28 cellular contexts compared by ENCODE assay signal in genomic region chr7:157821959-157822687, GRCh38.
"Had no signal": no experiment of that assay in that cellular context is flagged by ENCODE, and none has a peak within 500 bp of the region (broad histone marks: within the 10 kb centered on the region; RNA-seq: fewer than 3 reads in every experiment).

No MANE protein-coding gene starts in this region.

- H3K4me1 ChIP-seq: colonic mucosa, esophagus muscularis mucosa, esophagus squamous epithelium, foreskin keratinocyte, gastrocnemius medialis, gastroesophageal sphincter, heart left ventricle, heart right ventricle had no signal

- H3K27ac ChIP-seq: colonic mucosa, coronary artery, dorsolateral prefrontal cortex, epithelial cell of prostate, esophagus muscularis mucosa, esophagus squamous epithelium, foreskin keratinocyte, gastrocnemius medialis, gastroesophageal sphincter, heart left ventricle, heart right ventricle had no signal

- H3K4me3 ChIP-seq: colonic mucosa, coronary artery, dorsolateral prefrontal cortex, esophagus muscularis mucosa, esophagus squamous epithelium, gastrocnemius medialis, gastroesophageal sphincter, heart left ventricle, heart right ventricle had no signal

- H3K27me3 Mint-ChIP-seq: dendritic cell treated with granulocyte-macrophage colony-stimulating factor and Interleukin-4, amounts not matched to agents 40 ng/mL and 50 ng/mL, for 4 days had no signal

- ATAC-seq: esophagus mucosa, foreskin keratinocyte, gastrocnemius medialis, gastroesophageal sphincter, heart left ventricle, heart right ventricle had no signal

- H3K9me3 ChIP-seq: colonic mucosa, esophagus muscularis mucosa, esophagus squamous epithelium, gastrocnemius medialis, gastroesophageal sphincter, heart left ventricle, heart right ventricle had no signal

- H3K27ac Mint-ChIP-seq: dendritic cell treated with granulocyte-macrophage colony-stimulating factor and Interleukin-4, amounts not matched to agents 40 ng/mL and 50 ng/mL, for 4 days; endodermal cell had no signal

- H3K4me3 Mint-ChIP-seq: dendritic cell treated with granulocyte-macrophage colony-stimulating factor and Interleukin-4, amounts not matched to agents 40 ng/mL and 50 ng/mL, for 4 days; endodermal cell had no signal

- DNase-seq: colonic mucosa; cortex of kidney; dermis blood vessel endothelial cell; dorsolateral prefrontal cortex; effector CD4-positive, alpha-beta T cell; effector CD8-positive, alpha-beta T cell; effector memory CD4-positive, alpha-beta T cell; endodermal cell; erythroblast; esophagus squamous epithelium; foreskin fibroblast; foreskin keratinocyte; foreskin melanocyte; gastrocnemius medialis; glutamatergic neuron; head of caudate nucleus; heart right ventricle had no signal

- H3K27me3 ChIP-seq: colonic mucosa, foreskin keratinocyte had no signal

- H3K9me3 Mint-ChIP-seq: dendritic cell treated with granulocyte-macrophage colony-stimulating factor and Interleukin-4, amounts not matched to agents 40 ng/mL and 50 ng/mL, for 4 days; endodermal cell had no signal

- H3K4me1 Mint-ChIP-seq: endodermal cell had no signal

- FAIRE-seq: colon, endometrium, endothelial cell of umbilical vein, frontal cortex had no signal

- H3K36me3 ChIP-seq: colonic mucosa, esophagus muscularis mucosa, esophagus squamous epithelium, gastrocnemius medialis, gastroesophageal sphincter, heart left ventricle, heart right ventricle had no signal
